Comparison of ENCODE assay signal across 22 cellular contexts in the genomic region with DNA sequence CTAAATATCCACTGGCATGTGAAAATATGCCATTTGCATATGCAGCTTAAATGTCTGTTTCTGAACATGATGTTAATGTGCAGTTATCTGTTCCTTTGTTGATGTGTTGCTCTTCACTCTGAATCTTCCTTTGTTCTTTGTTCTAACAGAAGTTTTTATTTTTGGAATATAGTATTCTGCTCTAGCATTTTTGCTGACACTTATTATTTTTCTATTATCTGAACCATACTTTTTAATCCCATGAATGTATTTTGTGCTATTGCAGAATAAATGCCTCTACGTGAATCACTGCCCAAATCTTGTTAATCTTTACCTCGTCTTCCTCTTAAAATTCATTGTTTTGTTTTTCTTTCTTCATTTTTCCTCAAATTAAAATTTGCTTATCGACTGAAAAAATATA.
"Had no signal": no experiment of that assay in that cellular context is flagged by ENCODE, and none has a peak within 500 bp of the region (broad histone marks: within the 10 kb centered on the region; RNA-seq: fewer than 3 reads in every experiment).

No MANE protein-coding gene starts in this region.

- H3K27me3 Mint-ChIP-seq: IgD-negative memory B cell had no signal

- H3K27ac Mint-ChIP-seq: IgD-negative memory B cell had no signal

- H3K4me3 Mint-ChIP-seq: IgD-negative memory B cell had no signal

- H2AFZ ChIP-seq: PC-9 had no signal

- H3K27ac ChIP-seq: PC-9, Peyer's patch, SJSA1, SK-N-MC had no signal

- H3K4me1 ChIP-seq: Peyer's patch, SJSA1 had no signal

- H3K9me3 ChIP-seq: Peyer's patch, SJSA1 had no signal

- H3K4me3 ChIP-seq: PC-9, Peyer's patch, SJSA1, SK-N-MC had no signal

- H3K27me3 ChIP-seq: Peyer's patch, SJSA1 had no signal

- H3K4me2 ChIP-seq: PC-9 had no signal

- DNase-seq: KBM-7; NCI-H1092 treated with DMSO at 0.1 percent for 48 hours; NCI-H1436; NCI-H187; NCI-H2029; NCI-H2081 treated with DMSO at 0.1 percent for 48 hours; NCI-H2171; NCI-H226; NCI-H446; NCI-H510A; NCI-H524 treated with DMSO at 0.1 percent for 48 hours; NCI-H69; NCI-H774; NK-92 treated with Interleukin-12 subunit alpha and Interleukin-12 subunit beta, amount 100 ng/mL, for 24 hours; OCI-M1; PC-9; Peyer's patch; Right ventricle myocardium superior; SIG-M5 had no signal

- H3K36me3 Mint-ChIP-seq: IgD-negative memory B cell had no signal

- H3K4me1 Mint-ChIP-seq: IgD-negative memory B cell had no signal

- H3K36me3 ChIP-seq: Peyer's patch, SJSA1 had no signal
